Comparison of ENCODE assay signal across 8 cellular contexts in the genomic region with DNA sequence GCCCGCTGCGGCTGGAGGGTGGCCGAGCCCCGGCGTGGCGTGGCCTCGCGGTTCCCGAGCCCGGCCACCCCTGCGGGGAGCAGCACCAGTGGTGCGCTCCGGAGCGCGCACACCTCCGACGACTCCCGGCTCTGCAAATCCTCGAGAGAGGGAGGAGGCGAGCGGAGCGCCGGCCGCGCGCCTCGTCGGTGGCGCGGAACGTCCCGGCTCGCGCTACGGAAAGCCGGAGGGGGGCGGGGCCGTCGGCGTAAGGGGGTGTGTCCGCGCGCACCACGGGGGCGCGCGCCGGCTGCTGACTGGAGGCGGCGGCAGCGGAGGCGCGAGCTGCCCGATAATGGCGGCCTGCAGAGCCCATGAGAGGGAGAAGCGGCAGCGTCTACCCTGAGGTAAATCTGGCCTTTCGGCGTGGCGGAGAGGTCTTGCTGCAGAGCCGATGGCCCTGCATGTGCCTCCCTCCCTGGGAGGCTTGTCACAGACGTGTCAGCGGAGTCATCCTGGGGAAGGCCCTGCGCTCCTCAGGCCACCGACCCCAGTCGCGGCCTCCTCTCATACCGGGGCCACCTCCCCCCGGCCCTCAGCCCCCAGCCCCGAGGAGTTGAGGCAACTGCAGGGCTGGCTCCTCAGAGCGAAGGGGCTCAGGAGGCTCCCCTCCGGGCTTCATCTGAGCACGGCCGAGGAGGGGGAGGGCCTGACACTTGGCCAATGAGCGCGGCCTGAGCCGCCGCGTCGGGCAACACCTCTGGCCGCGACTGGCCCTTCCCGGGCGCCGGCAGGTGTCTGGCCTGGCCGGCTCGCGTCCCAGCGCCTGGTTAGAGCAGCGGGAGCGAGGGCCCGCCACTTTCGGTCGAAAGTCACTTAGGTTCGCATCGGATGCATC. TPM values are rescaled to one million over a fixed set of nuclear protein-coding genes. Genes with fewer than 3 reads are reported as not detected.
DNase-seq lines count a peak whose midpoint lies in the region; ATAC-seq and TF ChIP-seq lines count a peak whose summit lies in the region.

TSS of gene PDIK1L (plus strand) at position 295 of the 877 bp plus-strand sequence. CDS start 2,485 bp downstream, outside the sequence.

- H3K4me1 Mint-ChIP-seq in activated T-cell treated with anti-CD3 and anti-CD28 coated beads, Interleukin-2, amount 50 U/mL, for 4 hours (ENCODE audit: low read depth), result peaks cover 24% of the 10 kb centered on the region

- H3K27me3 Mint-ChIP-seq in activated T-cell treated with anti-CD3 and anti-CD28 coated beads, Interleukin-2, amount 50 U/mL, for 4 hours (ENCODE audit: low read depth), result no peaks in the 10 kb centered on the region

- TF ChIP-seq CTCF in Peyer's patch (IDR thresholded peaks at IDR 0.05), result peak in 1 of 6 experiments; percentile 1

- H3K4me3 ChIP-seq in Peyer's patch, result peak within 1 kb of the TSS; percentile 55 to 99 (median 92)

- DNase-seq in DMS53 (lab: John Stamatoyannopoulos, UW) (peak; percentile 99), Peyer's patch (peak; percentile 85 to 97 (median 96)), myocyte (ENCODE audit: low read depth) (peak; percentile 96)
- DNase-seq in activated T-cell treated with anti-CD3 and anti-CD28 coated beads, Interleukin-2, amount 50 U/mL, for 4 hours, result peak; percentile 94
- DNase-seq in stimulated activated CD8-positive, alpha-beta memory T cell treated with anti-CD3 and anti-CD28 coated beads, Interleukin-7, amount 100 ng/mL, for 24 hours (ENCODE audit: low read depth), result peak; percentile 88

- peak; percentile 59 to 67 for TF ChIP-seq POLR2A in Peyer's patch (IDR thresholded peaks at IDR 0.05)

- no peaks in the 10 kb centered on the region for H3K27me3 ChIP-seq in Peyer's patch

- H3K9me3 Mint-ChIP-seq in activated T-cell treated with anti-CD3 and anti-CD28 coated beads, Interleukin-2, amount 50 U/mL, for 4 hours, result no peaks in the 10 kb centered on the region

- peaks cover 8% of the 10 kb centered on the region for H3K36me3 Mint-ChIP-seq in activated T-cell treated with anti-CD3 and anti-CD28 coated beads, Interleukin-2, amount 50 U/mL, for 4 hours (ENCODE audit: insufficient read depth)

- H3K27ac ChIP-seq in KOPT-K1 (ENCODE audit: low read depth, low read length, poor library complexity, severe bottlenecking) (peak within 1 kb of the TSS; percentile 93), Peyer's patch (peak within 1 kb of the TSS; percentile 96 to 99 (median 97))

- H3K36me3 ChIP-seq in KOPT-K1 (ENCODE audit: insufficient read depth, low read length), result peaks cover 32% of the 10 kb centered on the region
- peaks cover 0 to 17% (median 0%) of the 10 kb centered on the region in 3 donors for H3K36me3 ChIP-seq in Peyer's patch

- ATAC-seq in GM21786 (IDR thresholded peaks at IDR 0.05; ENCODE audit: unreplicated experiment) (peak; percentile 60), esophagus mucosa (peak; percentile 93)
- ATAC-seq in activated T-cell treated with anti-CD3 and anti-CD28 coated beads, Interleukin-2, amount 50 U/mL, for 4 hours, result peak; percentile 86 to 88

- H3K4me3 Mint-ChIP-seq in activated T-cell treated with anti-CD3 and anti-CD28 coated beads, Interleukin-2, amount 50 U/mL, for 4 hours, result peak within 1 kb of the TSS; percentile 91

- no peaks in the 10 kb centered on the region for H3K9me3 ChIP-seq in KOPT-K1 (ENCODE audit: insufficient read depth, low read length, poor library complexity, severe bottlenecking)
- no peaks in the 10 kb centered on the region for H3K9me3 ChIP-seq in Peyer's patch

- peaks cover 0 to 21% (median 0%) of the 10 kb centered on the region in 4 donors for H3K4me1 ChIP-seq in Peyer's patch

RNA-seq across cellular contexts. Expression of gene PDIK1L, which starts in this region (rescaled TPM):
- total RNA-seq in Peyer's patch (10 to 100 TPM in 3 of 4 donors, 1 to 10 TPM in 1; 8.3 to 13.2 (median 12.4) TPM), esophagus mucosa (8.2 TPM), myocyte (5.1 and 5.9 TPM in 2 replicates)
- 10 to 100 TPM in 2 of 3 donors, 1 to 10 TPM in 1; 9.6 to 13.5 (median 12.2) TPM for total RNA-seq in activated T-cell treated with anti-CD3 and anti-CD28 coated beads, Interleukin-2, amount 50 U/mL, for 4 hours
- 1.3 TPM for polyA plus RNA-seq in myocyte (2012)

Comparison
In these comparisons a context has a peak if more than half of its experiments do, and no peak if none do; other contexts are left out.
1. Peak in every context shown above with its lines: DNase-seq, ATAC-seq, H3K4me3 ChIP-seq and H3K27ac ChIP-seq.